ENCODE assay signal across 8 cellular contexts in genomic region chr1:44835738-44836675, GRCh38. TPM values are rescaled to one million over a fixed set of nuclear protein-coding genes. Genes with fewer than 3 reads are reported as not detected.
DNase-seq lines count a peak whose midpoint lies in the region; ATAC-seq and TF ChIP-seq lines count a peak whose summit lies in the region.

No MANE protein-coding gene starts in this region.

- DNase-seq in COLO668 (lab: John Stamatoyannopoulos, UW; ENCODE audit: unreplicated experiment), result peak; percentile 93
- DNase-seq in NCI-H1092 (lab: John Stamatoyannopoulos, UW), result peak; percentile 77
- DNase-seq in activated naive CD4-positive, alpha-beta T cell treated with anti-CD3 and anti-CD28 coated beads, Interleukin-2, amount 50 U/mL, for 16 hours, result peak; percentile 89
- DNase-seq in Right ventricle myocardium superior, result peak; percentile 88
- peak; percentile 78 for DNase-seq in progenitor cell of endocrine pancreas (ENCODE audit: low spot score, unreplicated experiment)
- DNase-seq in uterus, result peak; percentile 85

- intact Hi-C loops in Right ventricle myocardium superior (cut with DNase I) (loop anchor here (5.0 to 10.0 kb wide), 2 partner anchors 51 to 176 kb away; partner anchors contain the start of genes BEST4, HECTD3 and UROD), uterus (cut with DNase I; ENCODE audit: low total_unique reads) (loop anchor here (10.0 kb wide), 1 partner anchor 51 kb away; the partner anchor contains the start of gene BEST4)

- ATAC-seq in GM21723 (IDR thresholded peaks at IDR 0.05; ENCODE audit: unreplicated experiment) (peak; percentile 82), SK-N-SH treated with all-trans-retinoic acid at 6 μM for 48 hours (peak; percentile 95), Right ventricle myocardium superior (ENCODE audit: poor library complexity) (peak; percentile 89)

- H3K27ac ChIP-seq in uterus, result peak overlapping the region in 1 of 2 donors; percentile 26

- H3K36me3 ChIP-seq in uterus, result no peaks in the 10 kb centered on the region

- no peak overlapping the region for H3K4me3 Mint-ChIP-seq in progenitor cell of endocrine pancreas (ENCODE audit: low read depth)

- H3K4me1 ChIP-seq in uterus, result no peaks in the 10 kb centered on the region

- H3K4me3 ChIP-seq in uterus, result no peak overlapping the region

- no peaks in the 10 kb centered on the region for H3K9me3 Mint-ChIP-seq in progenitor cell of endocrine pancreas (ENCODE audit: low read depth)

- H3K27ac Mint-ChIP-seq in progenitor cell of endocrine pancreas, result no peak overlapping the region

- H3K9me3 ChIP-seq in uterus, result no peaks in the 10 kb centered on the region

- no peaks in the 10 kb centered on the region for H3K27me3 ChIP-seq in uterus

- H3K27me3 Mint-ChIP-seq in progenitor cell of endocrine pancreas, result peaks cover 3% of the 10 kb centered on the region

- H3K36me3 Mint-ChIP-seq in progenitor cell of endocrine pancreas (ENCODE audit: insufficient read depth), result peaks cover 1% of the 10 kb centered on the region

- H3K4me1 Mint-ChIP-seq in progenitor cell of endocrine pancreas (ENCODE audit: low read depth), result peaks cover 2% of the 10 kb centered on the region

- TF ChIP-seq POLR2A in uterus (IDR thresholded peaks at IDR 0.05), result no peak

- TF ChIP-seq CTCF in progenitor cell of endocrine pancreas (IDR thresholded peaks at IDR 0.05; ENCODE audit: unreplicated experiment) (peak; percentile 82), uterus (IDR thresholded peaks at IDR 0.05) (peak; percentile 76 to 80 (median 79))

TF ChIP-seq in SK-N-SH treated with all-trans-retinoic acid at 6 μM for 48 hours, 23 proteins besides CTCF, POLR2A, EP300 and RAD21:
- TF ChIP-seq CSRNP3 (CRISPR knock-in tag; IDR thresholded peaks at IDR 0.05) (no peak), PPARA (CRISPR knock-in tag; IDR thresholded peaks at IDR 0.05; ENCODE audit: borderline replicate concordance) (no peak), TSHZ2 (CRISPR knock-in tag; IDR thresholded peaks at IDR 0.05) (no peak)

RNA-seq across cellular contexts. Expression of gene PTCH2, which starts 7.0 kb away (rescaled TPM):
- total RNA-seq in Right ventricle myocardium superior (0.30 TPM), progenitor cell of endocrine pancreas (2.9 and 3.0 TPM in 2 replicates), uterus (1 to 10 TPM; 3.1 to 8.1 (median 5.4) TPM)

RNA-seq across cellular contexts. Expression of gene BTBD19, which starts 27.7 kb away (rescaled TPM):
- total RNA-seq in Right ventricle myocardium superior (1.9 TPM), progenitor cell of endocrine pancreas (26.7 and 27.5 TPM in 2 replicates), uterus (10 to 100 TPM in 1 of 4 donors, 1 to 10 TPM in 3; 3.8 to 41.9 (median 6.6) TPM)

RNA-seq across cellular contexts. Expression of gene DYNLT4, which starts 28.9 kb away (rescaled TPM):
- 1.1 TPM for total RNA-seq in Right ventricle myocardium superior
- total RNA-seq in progenitor cell of endocrine pancreas, result 0.55 and 0.79 TPM in 2 replicates
- total RNA-seq in uterus, result 1 to 10 TPM in 1 of 4 donors, not detected in 3; 4.4 TPM

RNA-seq across cellular contexts. Expression of gene PLK3, which starts 35.8 kb away (rescaled TPM):
- total RNA-seq in Right ventricle myocardium superior (6.2 TPM), progenitor cell of endocrine pancreas (11.8 and 13.3 TPM in 2 replicates), uterus (10 to 100 TPM in 3 of 4 donors, 1 to 10 TPM in 1; 1.8 to 36.6 (median 21.1) TPM)

RNA-seq across cellular contexts. Expression of gene BEST4, which starts 48.0 kb away (rescaled TPM):
- total RNA-seq in Right ventricle myocardium superior (not detected), progenitor cell of endocrine pancreas (2.1 and 2.4 TPM in 2 replicates), uterus (1 to 10 TPM in 1 of 4 donors, under 1 TPM in 1, not detected in 2; 0.21 to 1.0 TPM)
